Comparison of ENCODE assay signal across 9 cellular contexts in genomic region chr10:114470956-114471905, GRCh38.
DNase-seq lines count a peak whose midpoint lies in the region; ATAC-seq and TF ChIP-seq lines count a peak whose summit lies in the region.
"Had no signal": no experiment of that assay in that cellular context is flagged by ENCODE, and none has a peak within 500 bp of the region (broad histone marks: within the 10 kb centered on the region; RNA-seq: fewer than 3 reads in every experiment).

No MANE protein-coding gene starts in this region.

- ATAC-seq in GM19025 (IDR thresholded peaks at IDR 0.05; ENCODE audit: low read depth, unreplicated experiment) (peak; percentile 88), HG03159 (IDR thresholded peaks at IDR 0.05; ENCODE audit: unreplicated experiment) (peak; percentile 95)

- TF ChIP-seq CTCF in C4-2B (conservative IDR thresholded peaks at IDR 0.05): peak; percentile 92

- H3K27ac ChIP-seq in C4-2B: peak overlapping the region; percentile 51
- H3K27ac ChIP-seq: SK-N-MC had no signal

- peak; percentile 39 for DNase-seq in NCI-H446 treated with DMSO at 0.1 percent for 48 hours (lab: John Stamatoyannopoulos, UW)
- peak; percentile 59 for DNase-seq in activated CD4-positive, alpha-beta T cell treated with anti-CD3 and anti-CD28 coated beads, Interleukin-2, amount 50 U/mL, for 1 hour
- DNase-seq in dermis microvascular lymphatic vessel endothelial cell (ENCODE audit: low read depth in 2 of 2): peak; percentile 73 to 84
- DNase-seq in medulla oblongata (ENCODE audit: extremely low spot score): peak; percentile 84
- peak; percentile 28 to 36 for DNase-seq in stimulated activated CD8-positive, alpha-beta memory T cell treated with anti-CD3 and anti-CD28 coated beads, Interleukin-15, amount 100 ng/mL, for 48 hours (ENCODE audit: low read depth in 2 of 2)

Comparison
In these comparisons a context has a peak if more than half of its experiments do, and no peak if none do; other contexts are left out.
1. Peak in every context shown above with its lines: DNase-seq, ATAC-seq and H3K27ac ChIP-seq.
2. DNase-seq: peak in every context shown above with its lines; median percentile 84 in medulla oblongata; 78 in dermis microvascular lymphatic vessel endothelial cell; 59 in activated CD4-positive, alpha-beta T cell treated with anti-CD3 and anti-CD28 coated beads, Interleukin-2, amount 50 U/mL, for 1 hour; 39 in NCI-H446 treated with DMSO at 0.1 percent for 48 hours; 32 in stimulated activated CD8-positive, alpha-beta memory T cell treated with anti-CD3 and anti-CD28 coated beads, Interleukin-15, amount 100 ng/mL, for 48 hours.